ENCODE assay signal across 8 cellular contexts in genomic region chr4:180828455-180829018, GRCh38.
DNase-seq lines count a peak whose midpoint lies in the region; ATAC-seq and TF ChIP-seq lines count a peak whose summit lies in the region.

No MANE protein-coding gene starts in this region.

- no peak overlapping the region for H3K27ac Mint-ChIP-seq in osteocyte (ENCODE audit: unreplicated experiment)
- no peak overlapping the region for H3K27ac Mint-ChIP-seq in activated CD4-positive, alpha-beta memory T cell treated with anti-CD3 and anti-CD28 coated beads, Interleukin-2, amount 10 ng/mL, durations not matched to agents 7 days and 5 days

- no peaks in the 10 kb centered on the region for H3K27me3 Mint-ChIP-seq in osteocyte (ENCODE audit: unreplicated experiment)
- H3K27me3 Mint-ChIP-seq in activated CD4-positive, alpha-beta memory T cell treated with anti-CD3 and anti-CD28 coated beads, Interleukin-2, amount 10 ng/mL, durations not matched to agents 7 days and 5 days = no peaks in the 10 kb centered on the region

- no peak overlapping the region for H3K9ac ChIP-seq in PC-3 (ENCODE audit: low read length)

- peaks cover 5% of the 10 kb centered on the region for H3K9me3 Mint-ChIP-seq in osteocyte (ENCODE audit: unreplicated experiment)
- H3K9me3 Mint-ChIP-seq in activated CD4-positive, alpha-beta memory T cell treated with anti-CD3 and anti-CD28 coated beads, Interleukin-2, amount 10 ng/mL, durations not matched to agents 7 days and 5 days = no peaks in the 10 kb centered on the region

- H3K36me3 ChIP-seq in PC-3 (ENCODE audit: low read depth, low read length) = no peaks in the 10 kb centered on the region

- H3K27ac ChIP-seq in PC-3 (ENCODE audit: low read length) = no peak overlapping the region

- ATAC-seq in PC-3 (no peak), HG03439 (IDR thresholded peaks at IDR 0.05; ENCODE audit: unreplicated experiment) (no peak), HG03521 (IDR thresholded peaks at IDR 0.05; ENCODE audit: unreplicated experiment) (no peak)

- H3F3A ChIP-seq in PC-3 (ENCODE audit: low read length, unreplicated experiment) = no peaks in the 10 kb centered on the region

- H3K4me3 ChIP-seq in PC-3 (ENCODE audit: low read length) = no peak overlapping the region
- no peak overlapping the region for H3K4me3 ChIP-seq in epithelial cell of esophagus (ENCODE audit: low read length)

- no peaks in the 10 kb centered on the region for H4K20me1 ChIP-seq in PC-3 (ENCODE audit: low read length)

- no peak overlapping the region for H3K4me3 Mint-ChIP-seq in osteocyte (ENCODE audit: unreplicated experiment)
- no peak overlapping the region for H3K4me3 Mint-ChIP-seq in activated CD4-positive, alpha-beta memory T cell treated with anti-CD3 and anti-CD28 coated beads, Interleukin-2, amount 10 ng/mL, durations not matched to agents 7 days and 5 days

- POLR2A ChIA-PET in PC-3 (lab: Charles Lee; ENCODE audit: unreplicated experiment) = no interaction called here
- POLR2A ChIA-PET in activated CD4-positive, alpha-beta memory T cell treated with anti-CD3 and anti-CD28 coated beads, Interleukin-2, amount 10 ng/mL, durations not matched to agents 7 days and 5 days (lab: Charles Lee) = no interaction called here

- H3K36me3 Mint-ChIP-seq in osteocyte (ENCODE audit: unreplicated experiment) = no peaks in the 10 kb centered on the region
- H3K36me3 Mint-ChIP-seq in activated CD4-positive, alpha-beta memory T cell treated with anti-CD3 and anti-CD28 coated beads, Interleukin-2, amount 10 ng/mL, durations not matched to agents 7 days and 5 days (ENCODE audit: low read depth) = no peaks in the 10 kb centered on the region

- CTCF ChIA-PET in PC-3 (lab: Charles Lee) = no interaction called here
- CTCF ChIA-PET in activated CD4-positive, alpha-beta memory T cell treated with anti-CD3 and anti-CD28 coated beads, Interleukin-2, amount 10 ng/mL, durations not matched to agents 7 days and 5 days (lab: Charles Lee) = no interaction called here

- H3K9me3 ChIP-seq in PC-3 (ENCODE audit: low read length) = no peaks in the 10 kb centered on the region

- peaks cover 11% of the 10 kb centered on the region for H3K4me1 Mint-ChIP-seq in osteocyte (ENCODE audit: unreplicated experiment)
- no peaks in the 10 kb centered on the region for H3K4me1 Mint-ChIP-seq in activated CD4-positive, alpha-beta memory T cell treated with anti-CD3 and anti-CD28 coated beads, Interleukin-2, amount 10 ng/mL, durations not matched to agents 7 days and 5 days

- H3K4me2 ChIP-seq in PC-3 (ENCODE audit: low read length) = 0 out of 2 replicates have a peak overlapping the region, but pooled peaks have one; percentile 80

- no peaks in the 10 kb centered on the region for H3K79me2 ChIP-seq in PC-3 (ENCODE audit: low read length)

- no peaks in the 10 kb centered on the region for H3K9me2 ChIP-seq in PC-3 (replicated peaks; ENCODE audit: low read length)

- DNase-seq in DMS53 (lab: John Stamatoyannopoulos, UW) = peak; percentile 58
- peak; percentile 73 for DNase-seq in PC-3
- peak; percentile 82 for DNase-seq in epithelial cell of esophagus (ENCODE audit: low read depth)
- DNase-seq in osteocyte (ENCODE audit: extremely low spot score, unreplicated experiment) = no peak
- no peak for DNase-seq in activated CD4-positive, alpha-beta memory T cell treated with anti-CD3 and anti-CD28 coated beads, Interleukin-2, amount 10 ng/mL, durations not matched to agents 7 days and 5 days

- no TSS peak for BruUV-seq in PC-3 (replicated peaks; lab: Mats Ljungman, UMichigan)

- H3K4me1 ChIP-seq in PC-3 (ENCODE audit: insufficient read depth, low read length) = peaks cover 13% of the 10 kb centered on the region; the same call in 1 of the 2 replicates

- intact Hi-C loops in PC-3 (cut with micrococcal nuclease) = loop anchor here (5.0 to 10.0 kb wide), 3 partner anchors 119 to 1256 kb away; no protein-coding TSS in a partner anchor

- TF ChIP-seq CTCF in LNCAP (IDR thresholded peaks at IDR 0.05) (peak; percentile 63), PC-3 (conservative IDR thresholded peaks at IDR 0.05; ENCODE audit: low read depth, low read length) (peak; percentile 79), epithelial cell of esophagus (IDR thresholded peaks at IDR 0.05; ENCODE audit: insufficient read depth, low read depth, low read length, missing control alignments) (peak; percentile 72), osteocyte (IDR thresholded peaks at IDR 0.05) (peak; percentile 82)

- no peak overlapping the region for H2AFZ ChIP-seq in PC-3 (ENCODE audit: low read length)

- no peaks in the 10 kb centered on the region for H3K27me3 ChIP-seq in PC-3 (ENCODE audit: low read length)

Comparison
In these comparisons a context has a peak if more than half of its experiments do, and no peak if none do; other contexts are left out.
1. DNase-seq: peak in DMS53 (single experiment), PC-3 (single experiment) and epithelial cell of esophagus (single experiment); none in osteocyte (single experiment) and activated CD4-positive, alpha-beta memory T cell treated with anti-CD3 and anti-CD28 coated beads, Interleukin-2, amount 10 ng/mL, durations not matched to agents 7 days and 5 days (single experiment).
2. Peak in every context shown above with its lines, with median percentiles within 50 percentile points of each other: CTCF ChIP-seq.